ENCODE assay signal across 1 cellular context in genomic region chr3:190710723-190711122, GRCh38.
TF ChIP-seq lines count a peak whose summit lies in the region.

No MANE protein-coding gene starts in this region.

TF ChIP-seq in GM23338, 12 proteins besides CTCF, POLR2A, EP300 and RAD21 (continued from another document):
- TF ChIP-seq REST (IDR thresholded peaks at IDR 0.05; ENCODE audit: unreplicated experiment) (no peak), CREB1 (CRISPR knock-in tag; IDR thresholded peaks at IDR 0.05; ENCODE audit: low read depth) (no peak), ZNF114 (CRISPR knock-in tag; IDR thresholded peaks at IDR 0.05) (no peak), EZH2phosphoT487 (IDR thresholded peaks at IDR 0.05; ENCODE audit: unreplicated experiment) (no peak), POLR2AphosphoS5 (IDR thresholded peaks at IDR 0.05; ENCODE audit: low read depth) (no peak), EZH2 (IDR thresholded peaks at IDR 0.05; ENCODE audit: low read depth, unreplicated experiment) (no peak), JUNB (IDR thresholded peaks at IDR 0.05; ENCODE audit: unreplicated experiment) (no peak), ZNF331 (CRISPR knock-in tag; IDR thresholded peaks at IDR 0.05; ENCODE audit: low read depth) (no peak)
- TF ChIP-seq, protein P1, sequence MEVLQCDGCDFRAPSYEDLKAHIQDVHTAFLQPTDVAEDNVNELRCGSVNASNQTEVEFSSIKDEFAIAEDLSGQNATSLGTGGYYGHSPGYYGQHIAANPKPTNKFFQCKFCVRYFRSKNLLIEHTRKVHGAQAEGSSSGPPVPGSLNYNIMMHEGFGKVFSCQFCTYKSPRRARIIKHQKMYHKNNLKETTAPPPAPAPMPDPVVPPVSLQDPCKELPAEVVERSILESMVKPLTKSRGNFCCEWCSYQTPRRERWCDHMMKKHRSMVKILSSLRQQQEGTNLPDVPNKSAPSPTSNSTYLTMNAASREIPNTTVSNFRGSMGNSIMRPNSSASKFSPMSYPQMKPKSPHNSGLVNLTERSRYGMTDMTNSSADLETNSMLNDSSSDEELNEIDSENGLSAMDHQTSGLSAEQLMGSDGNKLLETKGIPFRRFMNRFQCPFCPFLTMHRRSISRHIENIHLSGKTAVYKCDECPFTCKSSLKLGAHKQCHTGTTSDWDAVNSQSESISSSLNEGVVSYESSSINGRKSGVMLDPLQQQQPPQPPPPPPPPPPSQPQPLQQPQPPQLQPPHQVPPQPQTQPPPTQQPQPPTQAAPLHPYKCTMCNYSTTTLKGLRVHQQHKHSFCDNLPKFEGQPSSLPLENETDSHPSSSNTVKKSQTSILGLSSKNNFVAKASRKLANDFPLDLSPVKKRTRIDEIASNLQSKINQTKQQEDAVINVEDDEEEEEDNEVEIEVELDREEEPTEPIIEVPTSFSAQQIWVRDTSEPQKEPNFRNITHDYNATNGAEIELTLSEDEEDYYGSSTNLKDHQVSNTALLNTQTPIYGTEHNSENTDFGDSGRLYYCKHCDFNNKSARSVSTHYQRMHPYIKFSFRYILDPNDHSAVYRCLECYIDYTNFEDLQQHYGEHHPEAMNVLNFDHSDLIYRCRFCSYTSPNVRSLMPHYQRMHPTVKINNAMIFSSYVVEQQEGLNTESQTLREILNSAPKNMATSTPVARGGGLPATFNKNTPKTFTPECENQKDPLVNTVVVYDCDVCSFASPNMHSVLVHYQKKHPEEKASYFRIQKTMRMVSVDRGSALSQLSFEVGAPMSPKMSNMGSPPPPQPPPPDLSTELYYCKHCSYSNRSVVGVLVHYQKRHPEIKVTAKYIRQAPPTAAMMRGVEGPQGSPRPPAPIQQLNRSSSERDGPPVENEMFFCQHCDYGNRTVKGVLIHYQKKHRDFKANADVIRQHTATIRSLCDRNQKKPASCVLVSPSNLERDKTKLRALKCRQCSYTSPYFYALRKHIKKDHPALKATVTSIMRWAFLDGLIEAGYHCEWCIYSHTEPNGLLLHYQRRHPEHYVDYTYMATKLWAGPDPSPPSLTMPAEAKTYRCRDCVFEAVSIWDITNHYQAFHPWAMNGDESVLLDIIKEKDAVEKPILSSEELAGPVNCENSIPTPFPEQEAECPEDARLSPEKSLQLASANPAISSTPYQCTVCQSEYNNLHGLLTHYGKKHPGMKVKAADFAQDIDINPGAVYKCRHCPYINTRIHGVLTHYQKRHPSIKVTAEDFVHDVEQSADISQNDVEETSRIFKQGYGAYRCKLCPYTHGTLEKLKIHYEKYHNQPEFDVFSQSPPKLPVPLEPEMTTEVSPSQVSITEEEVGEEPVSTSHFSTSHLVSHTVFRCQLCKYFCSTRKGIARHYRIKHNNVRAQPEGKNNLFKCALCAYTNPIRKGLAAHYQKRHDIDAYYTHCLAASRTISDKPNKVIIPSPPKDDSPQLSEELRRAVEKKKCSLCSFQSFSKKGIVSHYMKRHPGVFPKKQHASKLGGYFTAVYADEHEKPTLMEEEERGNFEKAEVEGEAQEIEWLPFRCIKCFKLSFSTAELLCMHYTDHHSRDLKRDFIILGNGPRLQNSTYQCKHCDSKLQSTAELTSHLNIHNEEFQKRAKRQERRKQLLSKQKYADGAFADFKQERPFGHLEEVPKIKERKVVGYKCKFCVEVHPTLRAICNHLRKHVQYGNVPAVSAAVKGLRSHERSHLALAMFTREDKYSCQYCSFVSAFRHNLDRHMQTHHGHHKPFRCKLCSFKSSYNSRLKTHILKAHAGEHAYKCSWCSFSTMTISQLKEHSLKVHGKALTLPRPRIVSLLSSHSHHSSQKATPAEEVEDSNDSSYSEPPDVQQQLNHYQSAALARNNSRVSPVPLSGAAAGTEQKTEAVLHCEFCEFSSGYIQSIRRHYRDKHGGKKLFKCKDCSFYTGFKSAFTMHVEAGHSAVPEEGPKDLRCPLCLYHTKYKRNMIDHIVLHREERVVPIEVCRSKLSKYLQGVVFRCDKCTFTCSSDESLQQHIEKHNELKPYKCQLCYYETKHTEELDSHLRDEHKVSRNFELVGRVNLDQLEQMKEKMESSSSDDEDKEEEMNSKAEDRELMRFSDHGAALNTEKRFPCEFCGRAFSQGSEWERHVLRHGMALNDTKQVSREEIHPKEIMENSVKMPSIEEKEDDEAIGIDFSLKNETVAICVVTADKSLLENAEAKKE (CRISPR knock-in tag; IDR thresholded peaks at IDR 0.05), result no peak
- TF ChIP-seq, protein P2, sequence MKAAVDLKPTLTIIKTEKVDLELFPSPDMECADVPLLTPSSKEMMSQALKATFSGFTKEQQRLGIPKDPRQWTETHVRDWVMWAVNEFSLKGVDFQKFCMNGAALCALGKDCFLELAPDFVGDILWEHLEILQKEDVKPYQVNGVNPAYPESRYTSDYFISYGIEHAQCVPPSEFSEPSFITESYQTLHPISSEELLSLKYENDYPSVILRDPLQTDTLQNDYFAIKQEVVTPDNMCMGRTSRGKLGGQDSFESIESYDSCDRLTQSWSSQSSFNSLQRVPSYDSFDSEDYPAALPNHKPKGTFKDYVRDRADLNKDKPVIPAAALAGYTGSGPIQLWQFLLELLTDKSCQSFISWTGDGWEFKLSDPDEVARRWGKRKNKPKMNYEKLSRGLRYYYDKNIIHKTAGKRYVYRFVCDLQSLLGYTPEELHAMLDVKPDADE (IDR thresholded peaks at IDR 0.05), result no peak
